In the genomic region with DNA sequence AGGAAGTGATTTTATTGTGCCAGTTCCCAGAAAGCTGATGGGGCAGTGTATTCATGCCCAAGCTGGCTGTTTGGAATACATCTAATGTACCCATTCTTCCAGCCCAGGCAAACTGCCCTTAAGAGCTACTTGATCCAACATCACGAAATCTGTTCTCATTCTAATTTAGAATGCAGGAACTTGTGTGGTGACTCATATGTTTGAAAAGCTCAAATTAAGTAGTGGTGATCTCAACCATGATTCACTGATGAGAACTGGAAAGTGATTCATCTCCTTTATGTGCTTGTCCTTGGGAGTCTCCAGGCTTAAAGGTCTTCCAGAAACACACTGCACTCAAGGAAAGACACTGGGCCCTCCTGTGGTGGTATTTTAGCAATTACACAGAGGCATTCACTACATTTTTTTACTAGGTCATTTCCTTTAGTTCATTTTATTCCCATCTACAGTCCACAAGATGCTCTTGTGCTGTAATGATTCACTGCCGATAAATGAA, we compare ENCODE assay signal across 1 cellular context.
A peak's percentile ranks its signal among the peaks of the same experiment; 100 is the strongest.
TF ChIP-seq lines count a peak whose summit lies in the region.

No MANE protein-coding gene starts in this region.

TF ChIP-seq in HEK293, 187 proteins besides CTCF, POLR2A, EP300 and RAD21 (continued from another document and continues in another):
- TF ChIP-seq, protein P1, sequence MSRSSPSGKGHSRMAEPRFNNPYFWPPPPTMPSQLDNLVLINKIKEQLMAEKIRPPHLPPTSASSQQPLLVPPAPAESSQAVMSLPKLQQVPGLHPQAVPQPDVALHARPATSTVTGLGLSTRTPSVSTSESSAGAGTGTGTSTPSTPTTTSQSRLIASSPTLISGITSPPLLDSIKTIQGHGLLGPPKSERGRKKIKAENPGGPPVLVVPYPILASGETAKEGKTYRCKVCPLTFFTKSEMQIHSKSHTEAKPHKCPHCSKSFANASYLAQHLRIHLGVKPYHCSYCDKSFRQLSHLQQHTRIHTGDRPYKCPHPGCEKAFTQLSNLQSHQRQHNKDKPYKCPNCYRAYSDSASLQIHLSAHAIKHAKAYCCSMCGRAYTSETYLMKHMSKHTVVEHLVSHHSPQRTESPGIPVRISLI (tag by site-specific recombination; IDR thresholded peaks at IDR 0.05), result peak; percentile 69; the same call in 1 of the 2 replicates
- no peak for TF ChIP-seq ZFP3 (tag by site-specific recombination; IDR thresholded peaks at IDR 0.05; ENCODE audit: low read depth)
- TF ChIP-seq, protein P2, sequence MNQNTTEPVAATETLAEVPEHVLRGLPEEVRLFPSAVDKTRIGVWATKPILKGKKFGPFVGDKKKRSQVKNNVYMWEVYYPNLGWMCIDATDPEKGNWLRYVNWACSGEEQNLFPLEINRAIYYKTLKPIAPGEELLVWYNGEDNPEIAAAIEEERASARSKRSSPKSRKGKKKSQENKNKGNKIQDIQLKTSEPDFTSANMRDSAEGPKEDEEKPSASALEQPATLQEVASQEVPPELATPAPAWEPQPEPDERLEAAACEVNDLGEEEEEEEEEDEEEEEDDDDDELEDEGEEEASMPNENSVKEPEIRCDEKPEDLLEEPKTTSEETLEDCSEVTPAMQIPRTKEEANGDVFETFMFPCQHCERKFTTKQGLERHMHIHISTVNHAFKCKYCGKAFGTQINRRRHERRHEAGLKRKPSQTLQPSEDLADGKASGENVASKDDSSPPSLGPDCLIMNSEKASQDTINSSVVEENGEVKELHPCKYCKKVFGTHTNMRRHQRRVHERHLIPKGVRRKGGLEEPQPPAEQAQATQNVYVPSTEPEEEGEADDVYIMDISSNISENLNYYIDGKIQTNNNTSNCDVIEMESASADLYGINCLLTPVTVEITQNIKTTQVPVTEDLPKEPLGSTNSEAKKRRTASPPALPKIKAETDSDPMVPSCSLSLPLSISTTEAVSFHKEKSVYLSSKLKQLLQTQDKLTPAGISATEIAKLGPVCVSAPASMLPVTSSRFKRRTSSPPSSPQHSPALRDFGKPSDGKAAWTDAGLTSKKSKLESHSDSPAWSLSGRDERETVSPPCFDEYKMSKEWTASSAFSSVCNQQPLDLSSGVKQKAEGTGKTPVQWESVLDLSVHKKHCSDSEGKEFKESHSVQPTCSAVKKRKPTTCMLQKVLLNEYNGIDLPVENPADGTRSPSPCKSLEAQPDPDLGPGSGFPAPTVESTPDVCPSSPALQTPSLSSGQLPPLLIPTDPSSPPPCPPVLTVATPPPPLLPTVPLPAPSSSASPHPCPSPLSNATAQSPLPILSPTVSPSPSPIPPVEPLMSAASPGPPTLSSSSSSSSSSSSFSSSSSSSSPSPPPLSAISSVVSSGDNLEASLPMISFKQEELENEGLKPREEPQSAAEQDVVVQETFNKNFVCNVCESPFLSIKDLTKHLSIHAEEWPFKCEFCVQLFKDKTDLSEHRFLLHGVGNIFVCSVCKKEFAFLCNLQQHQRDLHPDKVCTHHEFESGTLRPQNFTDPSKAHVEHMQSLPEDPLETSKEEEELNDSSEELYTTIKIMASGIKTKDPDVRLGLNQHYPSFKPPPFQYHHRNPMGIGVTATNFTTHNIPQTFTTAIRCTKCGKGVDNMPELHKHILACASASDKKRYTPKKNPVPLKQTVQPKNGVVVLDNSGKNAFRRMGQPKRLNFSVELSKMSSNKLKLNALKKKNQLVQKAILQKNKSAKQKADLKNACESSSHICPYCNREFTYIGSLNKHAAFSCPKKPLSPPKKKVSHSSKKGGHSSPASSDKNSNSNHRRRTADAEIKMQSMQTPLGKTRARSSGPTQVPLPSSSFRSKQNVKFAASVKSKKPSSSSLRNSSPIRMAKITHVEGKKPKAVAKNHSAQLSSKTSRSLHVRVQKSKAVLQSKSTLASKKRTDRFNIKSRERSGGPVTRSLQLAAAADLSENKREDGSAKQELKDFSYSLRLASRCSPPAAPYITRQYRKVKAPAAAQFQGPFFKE (tag by site-specific recombination; IDR thresholded peaks at IDR 0.05; ENCODE audit: borderline replicate concordance), result no peak
- peak; percentile 87 for TF ChIP-seq ZNF843 (tag by site-specific recombination; IDR thresholded peaks at IDR 0.05)
- TF ChIP-seq, protein P3, sequence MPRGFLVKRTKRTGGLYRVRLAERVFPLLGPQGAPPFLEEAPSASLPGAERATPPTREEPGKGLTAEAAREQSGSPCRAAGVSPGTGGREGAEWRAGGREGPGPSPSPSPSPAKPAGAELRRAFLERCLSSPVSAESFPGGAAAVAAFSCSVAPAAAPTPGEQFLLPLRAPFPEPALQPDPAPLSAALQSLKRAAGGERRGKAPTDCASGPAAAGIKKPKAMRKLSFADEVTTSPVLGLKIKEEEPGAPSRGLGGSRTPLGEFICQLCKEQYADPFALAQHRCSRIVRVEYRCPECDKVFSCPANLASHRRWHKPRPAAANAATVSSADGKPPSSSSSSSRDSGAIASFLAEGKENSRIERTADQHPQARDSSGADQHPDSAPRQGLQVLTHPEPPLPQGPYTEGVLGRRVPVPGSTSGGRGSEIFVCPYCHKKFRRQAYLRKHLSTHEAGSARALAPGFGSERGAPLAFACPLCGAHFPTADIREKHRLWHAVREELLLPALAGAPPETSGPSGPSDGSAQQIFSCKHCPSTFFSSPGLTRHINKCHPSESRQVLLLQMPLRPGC (tag by site-specific recombination; IDR thresholded peaks at IDR 0.05), result peak; percentile 99
- TF ChIP-seq ZNF623 (tag by site-specific recombination; IDR thresholded peaks at IDR 0.05), result peak; percentile 49
- TF ChIP-seq GLI2 (tag by site-specific recombination; IDR thresholded peaks at IDR 0.05; ENCODE audit: borderline replicate concordance, low read depth), result peak; percentile 90
- TF ChIP-seq YY1 (tag by site-specific recombination; IDR thresholded peaks at IDR 0.05), result no peak
- no peak for TF ChIP-seq ZNF658 (tag by site-specific recombination; IDR thresholded peaks at IDR 0.05)
- 0 out of 2 replicates have a peak, but pooled peaks have one; percentile 70 for TF ChIP-seq ZNF626 (tag by site-specific recombination; IDR thresholded peaks at IDR 0.05)
- no peak for TF ChIP-seq REPIN1 (tag by site-specific recombination; IDR thresholded peaks at IDR 0.05; ENCODE audit: low read depth)
- TF ChIP-seq ZNF654 (tag by site-specific recombination; IDR thresholded peaks at IDR 0.05; ENCODE audit: low read depth), result peak; percentile 41
- TF ChIP-seq ZFP37 (tag by site-specific recombination; IDR thresholded peaks at IDR 0.05), result peak; percentile 92; the same call in 1 of the 2 replicates
- no peak for TF ChIP-seq ZNF585B (tag by site-specific recombination; IDR thresholded peaks at IDR 0.05)
- TF ChIP-seq, protein P4, sequence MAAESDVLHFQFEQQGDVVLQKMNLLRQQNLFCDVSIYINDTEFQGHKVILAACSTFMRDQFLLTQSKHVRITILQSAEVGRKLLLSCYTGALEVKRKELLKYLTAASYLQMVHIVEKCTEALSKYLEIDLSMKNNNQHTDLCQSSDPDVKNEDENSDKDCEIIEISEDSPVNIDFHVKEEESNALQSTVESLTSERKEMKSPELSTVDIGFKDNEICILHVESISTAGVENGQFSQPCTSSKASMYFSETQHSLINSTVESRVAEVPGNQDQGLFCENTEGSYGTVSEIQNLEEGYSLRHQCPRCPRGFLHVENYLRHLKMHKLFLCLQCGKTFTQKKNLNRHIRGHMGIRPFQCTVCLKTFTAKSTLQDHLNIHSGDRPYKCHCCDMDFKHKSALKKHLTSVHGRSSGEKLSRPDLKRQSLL (tag by site-specific recombination; IDR thresholded peaks at IDR 0.05), result 0 out of 2 replicates have a peak, but pooled peaks have one; percentile 52
- TF ChIP-seq, protein P5, sequence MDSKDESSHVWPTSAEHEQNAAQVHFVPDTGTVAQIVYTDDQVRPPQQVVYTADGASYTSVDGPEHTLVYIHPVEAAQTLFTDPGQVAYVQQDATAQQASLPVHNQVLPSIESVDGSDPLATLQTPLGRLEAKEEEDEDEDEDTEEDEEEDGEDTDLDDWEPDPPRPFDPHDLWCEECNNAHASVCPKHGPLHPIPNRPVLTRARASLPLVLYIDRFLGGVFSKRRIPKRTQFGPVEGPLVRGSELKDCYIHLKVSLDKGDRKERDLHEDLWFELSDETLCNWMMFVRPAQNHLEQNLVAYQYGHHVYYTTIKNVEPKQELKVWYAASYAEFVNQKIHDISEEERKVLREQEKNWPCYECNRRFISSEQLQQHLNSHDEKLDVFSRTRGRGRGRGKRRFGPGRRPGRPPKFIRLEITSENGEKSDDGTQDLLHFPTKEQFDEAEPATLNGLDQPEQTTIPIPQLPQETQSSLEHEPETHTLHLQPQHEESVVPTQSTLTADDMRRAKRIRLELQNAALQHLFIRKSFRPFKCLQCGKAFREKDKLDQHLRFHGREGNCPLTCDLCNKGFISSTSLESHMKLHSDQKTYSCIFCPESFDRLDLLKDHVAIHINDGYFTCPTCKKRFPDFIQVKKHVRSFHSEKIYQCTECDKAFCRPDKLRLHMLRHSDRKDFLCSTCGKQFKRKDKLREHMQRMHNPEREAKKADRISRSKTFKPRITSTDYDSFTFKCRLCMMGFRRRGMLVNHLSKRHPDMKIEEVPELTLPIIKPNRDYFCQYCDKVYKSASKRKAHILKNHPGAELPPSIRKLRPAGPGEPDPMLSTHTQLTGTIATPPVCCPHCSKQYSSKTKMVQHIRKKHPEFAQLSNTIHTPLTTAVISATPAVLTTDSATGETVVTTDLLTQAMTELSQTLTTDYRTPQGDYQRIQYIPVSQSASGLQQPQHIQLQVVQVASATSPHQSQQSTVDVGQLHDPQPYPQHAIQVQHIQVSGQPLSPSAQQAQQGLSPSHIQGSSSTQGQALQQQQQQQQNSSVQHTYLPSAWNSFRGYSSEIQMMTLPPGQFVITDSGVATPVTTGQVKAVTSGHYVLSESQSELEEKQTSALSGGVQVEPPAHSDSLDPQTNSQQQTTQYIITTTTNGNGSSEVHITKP (tag by site-specific recombination; IDR thresholded peaks at IDR 0.05), result 0 out of 2 replicates have a peak, but pooled peaks have one; percentile 29
- TF ChIP-seq, protein P6, sequence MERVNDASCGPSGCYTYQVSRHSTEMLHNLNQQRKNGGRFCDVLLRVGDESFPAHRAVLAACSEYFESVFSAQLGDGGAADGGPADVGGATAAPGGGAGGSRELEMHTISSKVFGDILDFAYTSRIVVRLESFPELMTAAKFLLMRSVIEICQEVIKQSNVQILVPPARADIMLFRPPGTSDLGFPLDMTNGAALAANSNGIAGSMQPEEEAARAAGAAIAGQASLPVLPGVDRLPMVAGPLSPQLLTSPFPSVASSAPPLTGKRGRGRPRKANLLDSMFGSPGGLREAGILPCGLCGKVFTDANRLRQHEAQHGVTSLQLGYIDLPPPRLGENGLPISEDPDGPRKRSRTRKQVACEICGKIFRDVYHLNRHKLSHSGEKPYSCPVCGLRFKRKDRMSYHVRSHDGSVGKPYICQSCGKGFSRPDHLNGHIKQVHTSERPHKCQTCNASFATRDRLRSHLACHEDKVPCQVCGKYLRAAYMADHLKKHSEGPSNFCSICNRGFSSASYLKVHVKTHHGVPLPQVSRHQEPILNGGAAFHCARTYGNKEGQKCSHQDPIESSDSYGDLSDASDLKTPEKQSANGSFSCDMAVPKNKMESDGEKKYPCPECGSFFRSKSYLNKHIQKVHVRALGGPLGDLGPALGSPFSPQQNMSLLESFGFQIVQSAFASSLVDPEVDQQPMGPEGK (tag by site-specific recombination; IDR thresholded peaks at IDR 0.05), result 0 out of 2 replicates have a peak, but pooled peaks have one; percentile 45
- TF ChIP-seq, protein P7, sequence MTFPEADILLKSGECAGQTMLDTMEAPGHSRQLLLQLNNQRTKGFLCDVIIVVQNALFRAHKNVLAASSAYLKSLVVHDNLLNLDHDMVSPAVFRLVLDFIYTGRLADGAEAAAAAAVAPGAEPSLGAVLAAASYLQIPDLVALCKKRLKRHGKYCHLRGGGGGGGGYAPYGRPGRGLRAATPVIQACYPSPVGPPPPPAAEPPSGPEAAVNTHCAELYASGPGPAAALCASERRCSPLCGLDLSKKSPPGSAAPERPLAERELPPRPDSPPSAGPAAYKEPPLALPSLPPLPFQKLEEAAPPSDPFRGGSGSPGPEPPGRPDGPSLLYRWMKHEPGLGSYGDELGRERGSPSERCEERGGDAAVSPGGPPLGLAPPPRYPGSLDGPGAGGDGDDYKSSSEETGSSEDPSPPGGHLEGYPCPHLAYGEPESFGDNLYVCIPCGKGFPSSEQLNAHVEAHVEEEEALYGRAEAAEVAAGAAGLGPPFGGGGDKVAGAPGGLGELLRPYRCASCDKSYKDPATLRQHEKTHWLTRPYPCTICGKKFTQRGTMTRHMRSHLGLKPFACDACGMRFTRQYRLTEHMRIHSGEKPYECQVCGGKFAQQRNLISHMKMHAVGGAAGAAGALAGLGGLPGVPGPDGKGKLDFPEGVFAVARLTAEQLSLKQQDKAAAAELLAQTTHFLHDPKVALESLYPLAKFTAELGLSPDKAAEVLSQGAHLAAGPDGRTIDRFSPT (tag by site-specific recombination; IDR thresholded peaks at IDR 0.05), result peak; percentile 93
- TF ChIP-seq ZNF138 (tag by site-specific recombination; IDR thresholded peaks at IDR 0.05; ENCODE audit: borderline replicate concordance), result no peak
- no peak for TF ChIP-seq ZNF19 (tag by site-specific recombination; IDR thresholded peaks at IDR 0.05; ENCODE audit: low read depth)
- no peak for TF ChIP-seq MEIS1 (CRISPR knock-in tag; IDR thresholded peaks at IDR 0.05; ENCODE audit: borderline replicate concordance)
- no peak for TF ChIP-seq ZNF830 (tag by site-specific recombination; IDR thresholded peaks at IDR 0.05; ENCODE audit: low read depth)
- TF ChIP-seq YY2 (tag by site-specific recombination; IDR thresholded peaks at IDR 0.05), result no peak
- TF ChIP-seq, protein P8, sequence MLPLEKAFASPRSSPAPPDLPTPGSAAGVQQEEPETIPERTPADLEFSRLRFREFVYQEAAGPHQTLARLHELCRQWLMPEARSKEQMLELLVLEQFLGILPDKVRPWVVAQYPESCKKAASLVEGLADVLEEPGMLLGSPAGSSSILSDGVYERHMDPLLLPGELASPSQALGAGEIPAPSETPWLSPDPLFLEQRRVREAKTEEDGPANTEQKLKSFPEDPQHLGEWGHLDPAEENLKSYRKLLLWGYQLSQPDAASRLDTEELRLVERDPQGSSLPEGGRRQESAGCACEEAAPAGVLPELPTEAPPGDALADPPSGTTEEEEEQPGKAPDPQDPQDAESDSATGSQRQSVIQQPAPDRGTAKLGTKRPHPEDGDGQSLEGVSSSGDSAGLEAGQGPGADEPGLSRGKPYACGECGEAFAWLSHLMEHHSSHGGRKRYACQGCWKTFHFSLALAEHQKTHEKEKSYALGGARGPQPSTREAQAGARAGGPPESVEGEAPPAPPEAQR (tag by site-specific recombination; IDR thresholded peaks at IDR 0.05), result no peak
- TF ChIP-seq, protein P9, sequence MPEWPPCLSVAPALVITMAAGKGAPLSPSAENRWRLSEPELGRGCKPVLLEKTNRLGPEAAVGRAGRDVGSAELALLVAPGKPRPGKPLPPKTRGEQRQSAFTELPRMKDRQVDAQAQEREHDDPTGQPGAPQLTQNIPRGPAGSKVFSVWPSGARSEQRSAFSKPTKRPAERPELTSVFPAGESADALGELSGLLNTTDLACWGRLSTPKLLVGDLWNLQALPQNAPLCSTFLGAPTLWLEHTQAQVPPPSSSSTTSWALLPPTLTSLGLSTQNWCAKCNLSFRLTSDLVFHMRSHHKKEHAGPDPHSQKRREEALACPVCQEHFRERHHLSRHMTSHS (tag by site-specific recombination; IDR thresholded peaks at IDR 0.05), result no peak; the same call in 1 of the 2 replicates
- TF ChIP-seq, protein P10, sequence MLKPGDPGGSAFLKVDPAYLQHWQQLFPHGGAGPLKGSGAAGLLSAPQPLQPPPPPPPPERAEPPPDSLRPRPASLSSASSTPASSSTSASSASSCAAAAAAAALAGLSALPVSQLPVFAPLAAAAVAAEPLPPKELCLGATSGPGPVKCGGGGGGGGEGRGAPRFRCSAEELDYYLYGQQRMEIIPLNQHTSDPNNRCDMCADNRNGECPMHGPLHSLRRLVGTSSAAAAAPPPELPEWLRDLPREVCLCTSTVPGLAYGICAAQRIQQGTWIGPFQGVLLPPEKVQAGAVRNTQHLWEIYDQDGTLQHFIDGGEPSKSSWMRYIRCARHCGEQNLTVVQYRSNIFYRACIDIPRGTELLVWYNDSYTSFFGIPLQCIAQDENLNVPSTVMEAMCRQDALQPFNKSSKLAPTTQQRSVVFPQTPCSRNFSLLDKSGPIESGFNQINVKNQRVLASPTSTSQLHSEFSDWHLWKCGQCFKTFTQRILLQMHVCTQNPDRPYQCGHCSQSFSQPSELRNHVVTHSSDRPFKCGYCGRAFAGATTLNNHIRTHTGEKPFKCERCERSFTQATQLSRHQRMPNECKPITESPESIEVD (tag by site-specific recombination; IDR thresholded peaks at IDR 0.05), result peak; percentile 82
- no peak for TF ChIP-seq ZNF114 (tag by site-specific recombination; IDR thresholded peaks at IDR 0.05)
- no peak for TF ChIP-seq ZBTB20 (tag by site-specific recombination; IDR thresholded peaks at IDR 0.05)
